In the genomic region with DNA sequence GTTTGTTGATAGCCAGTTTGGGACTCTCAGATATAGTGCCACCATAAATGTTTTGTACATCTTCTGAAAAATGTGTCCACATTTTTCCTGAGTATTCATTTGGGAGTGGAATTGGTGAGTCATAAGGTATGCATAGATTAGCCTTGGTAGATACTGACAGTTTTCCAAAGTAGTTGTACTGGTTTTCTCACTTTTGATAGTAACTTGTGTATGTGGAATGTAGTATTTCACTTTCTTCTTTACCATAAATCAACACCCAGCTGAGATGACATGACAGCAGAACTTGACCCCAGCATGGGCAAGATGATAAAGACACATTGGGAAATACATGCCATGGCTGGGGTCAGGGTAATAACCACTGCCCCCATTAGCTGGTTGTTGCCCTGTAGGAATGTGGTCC, we compare ENCODE assay signal across 12 cellular contexts. TPM values are rescaled to one million over a fixed set of nuclear protein-coding genes. Genes with fewer than 3 reads are reported as not detected.
DNase-seq lines count a peak whose midpoint lies in the region; ATAC-seq and TF ChIP-seq lines count a peak whose summit lies in the region.
"Had no signal": no experiment of that assay in that cellular context is flagged by ENCODE, and none has a peak within 500 bp of the region (broad histone marks: within the 10 kb centered on the region; RNA-seq: fewer than 3 reads in every experiment).

No MANE protein-coding gene starts in this region.

- peaks cover 0 to 50% (median 18%) of the 10 kb centered on the region in 5 donors for H3K36me3 Mint-ChIP-seq in naive thymus-derived CD4-positive, alpha-beta T cell

- H3K4me3 ChIP-seq in KMS-11 (IDR thresholded peaks at IDR 0.05; ENCODE audit: insufficient read depth, low read depth, low read length) (no peak overlapping the region), mesenchymal stem cell (ENCODE audit: insufficient read depth in 1 of 2, low read depth in 1 of 2, low read length in 2 of 2) (peak overlapping the region in 1 of 2 experiments; percentile 23)
- no peak overlapping the region for H3K4me3 ChIP-seq in naive thymus-derived CD4-positive, alpha-beta T cell (ENCODE audit: low read length)
- H3K4me3 ChIP-seq: sigmoid colon had no signal

- H3K36me3 ChIP-seq in KMS-11 (ENCODE audit: insufficient read depth), result no peaks in the 10 kb centered on the region
- peaks cover 5 to 15% of the 10 kb centered on the region in 2 experiments for H3K36me3 ChIP-seq in mesenchymal stem cell (ENCODE audit: control insufficient read depth in 1 of 2, insufficient read depth in 2 of 2, low read depth in 1 of 2, low read length in 2 of 2)
- no peaks in the 10 kb centered on the region for H3K36me3 ChIP-seq in naive thymus-derived CD4-positive, alpha-beta T cell (ENCODE audit: control insufficient read depth in 2 of 3, insufficient read depth in 3 of 3, low read length in 3 of 3)

- H2AK5ac ChIP-seq in mesenchymal stem cell (ENCODE audit: low read length, severe bottlenecking), result no peak overlapping the region

- peaks cover 0 to 3% (median 0%) of the 10 kb centered on the region in 11 donors for H3K9me3 Mint-ChIP-seq in naive thymus-derived CD4-positive, alpha-beta T cell

- no peak overlapping the region for H2BK120ac ChIP-seq in mesenchymal stem cell (ENCODE audit: low read depth, low read length)

- POLR2A ChIA-PET in naive thymus-derived CD4-positive, alpha-beta T cell (lab: Charles Lee), result no interaction called here

- H4K91ac ChIP-seq in mesenchymal stem cell (ENCODE audit: low read length), result no peak overlapping the region

- H2BK15ac ChIP-seq in mesenchymal stem cell (ENCODE audit: low read depth, poor library complexity, severe bottlenecking), result no peak overlapping the region

- intact Hi-C loops in naive thymus-derived CD4-positive, alpha-beta T cell (cut with micrococcal nuclease), result no loop called here

- TF ChIP-seq CTCF in KMS-11 (conservative IDR thresholded peaks at IDR 0.05; ENCODE audit: low read depth, low read length), result no peak
- no peak for TF ChIP-seq CTCF in GM10266 (IDR thresholded peaks at IDR 0.05; ENCODE audit: control insufficient read depth, insufficient read depth, low read depth, missing control alignments)

- no peak overlapping the region for H3K18ac ChIP-seq in mesenchymal stem cell (ENCODE audit: low read depth in 1 of 2, low read length in 2 of 2)

- no peak for ATAC-seq in naive thymus-derived CD4-positive, alpha-beta T cell

- CTCF ChIA-PET in naive thymus-derived CD4-positive, alpha-beta T cell (lab: Charles Lee), result no interaction called here

- no peaks in the 10 kb centered on the region for H3K9me3 ChIP-seq in mesenchymal stem cell (ENCODE audit: control insufficient read depth, low read length)
- no peaks in the 10 kb centered on the region for H3K9me3 ChIP-seq in naive thymus-derived CD4-positive, alpha-beta T cell (ENCODE audit: control insufficient read depth in 2 of 3, low read length in 3 of 3)
- H3K9me3 ChIP-seq: sigmoid colon had no signal

- no peak overlapping the region for H4K8ac ChIP-seq in mesenchymal stem cell (ENCODE audit: low read length)

- no peaks in the 10 kb centered on the region for H3K27me3 ChIP-seq in KMS-11 (ENCODE audit: insufficient read depth, low read depth)
- no peaks in the 10 kb centered on the region for H3K27me3 ChIP-seq in mesenchymal stem cell (ENCODE audit: control insufficient read depth in 1 of 2, insufficient read depth in 1 of 2, low read length in 2 of 2)
- H3K27me3 ChIP-seq in naive thymus-derived CD4-positive, alpha-beta T cell (ENCODE audit: control insufficient read depth in 2 of 2, insufficient read depth in 2 of 2, low read length in 2 of 2), result no peaks in the 10 kb centered on the region
- H3K27me3 ChIP-seq: sigmoid colon had no signal

- peak overlapping the region in 1 of 9 donors; percentile 67 for H3K27ac Mint-ChIP-seq in naive thymus-derived CD4-positive, alpha-beta T cell

- H3K4me2 ChIP-seq in KMS-11 (peak overlapping the region; percentile 64), mesenchymal stem cell (ENCODE audit: low read length, poor library complexity, severe bottlenecking) (no peak overlapping the region)

- DNase-seq in DMS53 (lab: John Stamatoyannopoulos, UW) (peak; percentile 74), astrocyte of the hippocampus (ENCODE audit: low read depth, low spot score) (peak; percentile 60), mesenchymal stem cell (peak; percentile 40), GM10266 (ENCODE audit: extremely low spot score) (no peak), hypothalamus (lab: John Stamatoyannopoulos, UW) (no peak), GF-D8 (lab: John Stamatoyannopoulos, UW) (no peak)
- DNase-seq in naive thymus-derived CD4-positive, alpha-beta T cell, result no peak
- DNase-seq: central memory CD4-positive, alpha-beta T cell; Kasumi-1; sigmoid colon had no signal

- no peak overlapping the region for H3K4me3 Mint-ChIP-seq in naive thymus-derived CD4-positive, alpha-beta T cell

- H2AFZ ChIP-seq in KMS-11 (ENCODE audit: low read depth), result no peak overlapping the region
- no peak overlapping the region for H2AFZ ChIP-seq in mesenchymal stem cell (ENCODE audit: low read depth, low read length)

- H3K4ac ChIP-seq in mesenchymal stem cell (ENCODE audit: low read depth in 1 of 2, low read length in 2 of 2), result no peak overlapping the region

- H2BK12ac ChIP-seq in mesenchymal stem cell (ENCODE audit: low read length in 2 of 2), result no peak overlapping the region

- H3K4me1 Mint-ChIP-seq in naive thymus-derived CD4-positive, alpha-beta T cell, result peaks cover 42 to 86% (median 75%) of the 10 kb centered on the region in 7 donors

- H3K27ac ChIP-seq in KMS-11, result peak overlapping the region; percentile 47; the same call in 1 of the 2 replicates
- H3K27ac ChIP-seq in mesenchymal stem cell (ENCODE audit: low read length, poor library complexity, severe bottlenecking), result no peak overlapping the region
- H3K27ac ChIP-seq in naive thymus-derived CD4-positive, alpha-beta T cell (ENCODE audit: low read depth, low read length), result no peak overlapping the region
- H3K27ac ChIP-seq: sigmoid colon had no signal

- H3K27me3 Mint-ChIP-seq in naive thymus-derived CD4-positive, alpha-beta T cell, result peaks cover 0 to 2% (median 0%) of the 10 kb centered on the region in 5 donors

- H2BK5ac ChIP-seq in mesenchymal stem cell (ENCODE audit: low read depth, low read length, poor library complexity, severe bottlenecking), result no peak overlapping the region

- H3K23ac ChIP-seq in mesenchymal stem cell (ENCODE audit: low read length in 2 of 2), result no peak overlapping the region

- no peaks in the 10 kb centered on the region for H4K20me1 ChIP-seq in KMS-11 (ENCODE audit: insufficient read depth)

- peaks cover 65% of the 10 kb centered on the region for H3K4me1 ChIP-seq in KMS-11 (ENCODE audit: low read depth, poor library complexity, severe bottlenecking)
- peaks cover 7% of the 10 kb centered on the region for H3K4me1 ChIP-seq in mesenchymal stem cell (ENCODE audit: control insufficient read depth, insufficient read depth, low read depth, low read length)
- peaks cover 17 to 19% of the 10 kb centered on the region in 2 donors for H3K4me1 ChIP-seq in naive thymus-derived CD4-positive, alpha-beta T cell (ENCODE audit: control insufficient read depth in 2 of 2, insufficient read depth in 2 of 2, low read length in 2 of 2)

- H3K14ac ChIP-seq in mesenchymal stem cell (ENCODE audit: low read length in 2 of 2), result no peak overlapping the region

- no peak overlapping the region for H3K9ac ChIP-seq in KMS-11
- H3K9ac ChIP-seq in mesenchymal stem cell (ENCODE audit: low read length), result no peak overlapping the region

- peaks cover 26% of the 10 kb centered on the region for H3K79me1 ChIP-seq in mesenchymal stem cell (replicated peaks; ENCODE audit: low read length, poor library complexity, severe bottlenecking)

- H3K79me2 ChIP-seq in KMS-11 (ENCODE audit: insufficient read depth, low read depth), result peaks cover 15% of the 10 kb centered on the region

RNA-seq across cellular contexts. Expression of a gene that starts 5.4 kb away (rescaled TPM):
- 13.0 TPM for polyA plus RNA-seq in mesenchymal stem cell (2013, experiment 1 of 2)
- polyA plus RNA-seq in mesenchymal stem cell (2013, experiment 2 of 2), result 13.5 TPM
- total RNA-seq in naive thymus-derived CD4-positive, alpha-beta T cell, result 10 to 100 TPM; 10.8 to 13.2 (median 12.6) TPM
- 1 to 10 TPM; 4.8 to 8.4 TPM for polyA plus RNA-seq in naive thymus-derived CD4-positive, alpha-beta T cell

RNA-seq across cellular contexts. Expression of a gene that starts 34.9 kb away (rescaled TPM):
- not detected for polyA plus RNA-seq in mesenchymal stem cell (2013, experiment 1 of 2)
- polyA plus RNA-seq in mesenchymal stem cell (2013, experiment 2 of 2), result not detected
- 1 to 10 TPM in 1 of 5 experiments, not detected in 4; 1.1 TPM for total RNA-seq in naive thymus-derived CD4-positive, alpha-beta T cell
- polyA plus RNA-seq in naive thymus-derived CD4-positive, alpha-beta T cell, result not detected
- total RNA-seq: mesenteric fat pad had no signal

Comparison
In these comparisons a context has a peak if more than half of its experiments do, and no peak if none do; other contexts are left out.
1. DNase-seq: peak in DMS53 (single experiment), astrocyte of the hippocampus (single experiment) and mesenchymal stem cell (single experiment); none in GM10266 (single experiment), hypothalamus (0 of 51), GF-D8 (single experiment) and naive thymus-derived CD4-positive, alpha-beta T cell (0 of 9).